11 cellular contexts compared by ENCODE assay signal in the genomic region with DNA sequence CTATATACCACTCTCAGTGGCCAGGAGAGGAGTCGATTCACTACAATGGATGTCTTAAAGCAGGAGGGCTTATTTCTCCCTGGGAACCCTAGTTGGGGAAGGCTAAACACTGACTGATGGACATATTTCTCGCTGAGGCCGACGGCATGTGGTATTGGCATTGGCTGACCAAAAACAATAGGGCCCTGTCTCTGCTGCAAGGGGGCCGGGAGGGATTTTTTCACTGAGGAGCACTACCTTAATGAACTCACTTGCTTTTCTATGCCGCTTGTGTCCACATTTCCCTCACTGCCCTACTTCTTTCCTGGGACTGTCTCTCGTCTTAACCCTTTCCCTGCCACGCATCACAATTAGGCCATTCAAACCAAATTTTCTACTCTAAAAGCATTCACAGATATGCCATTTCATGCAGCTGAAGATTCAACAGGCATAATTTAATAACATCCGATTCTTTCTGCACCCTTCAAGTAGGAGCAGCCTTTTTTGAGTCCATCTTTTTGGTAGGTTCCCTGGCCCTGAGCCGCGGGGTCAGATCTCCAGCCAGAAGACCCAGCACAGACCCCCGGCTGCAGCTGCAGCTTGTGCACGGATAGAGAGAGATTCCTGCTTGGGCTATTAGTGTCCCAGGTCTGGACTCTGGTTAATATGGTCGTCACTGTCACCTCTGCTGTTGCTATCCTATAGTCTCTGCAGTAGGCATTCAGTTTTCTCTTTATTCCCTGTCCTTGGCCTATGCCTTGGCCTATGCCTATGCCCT.
DNase-seq lines count a peak whose midpoint lies in the region; ATAC-seq, FAIRE-seq and TF ChIP-seq lines count a peak whose summit lies in the region.
"Had no signal": no experiment of that assay in that cellular context is flagged by ENCODE, and none has a peak within 500 bp of the region (broad histone marks: within the 10 kb centered on the region; RNA-seq: fewer than 3 reads in every experiment).

No MANE protein-coding gene starts in this region.

- no peak overlapping the region for H2BK12ac ChIP-seq in mesenchymal stem cell (ENCODE audit: low read length in 2 of 2)

- 82% methylated on average over 14 of the region's 14 CpGs for WGBS in mesenchymal stem cell

- H2BK15ac ChIP-seq in mesenchymal stem cell (ENCODE audit: low read depth, poor library complexity, severe bottlenecking): no peak overlapping the region

- POLR2A ChIA-PET in WTC11 (lab: Charles Lee): no interaction called here
- POLR2A ChIA-PET in activated CD4-positive, alpha-beta T cell treated with anti-CD3 and anti-CD28 coated beads for 36 hours (lab: Charles Lee): interaction anchor here (0.6 kb wide), 1 partner anchor 12 kb away, joined by 4 read pairs; no protein-coding TSS in a partner anchor

- no peaks in the 10 kb centered on the region for H3K27me3 ChIP-seq in fibroblast of lung (ENCODE audit: control insufficient read depth, insufficient read depth, low read length)
- no peaks in the 10 kb centered on the region for H3K27me3 ChIP-seq in mesenchymal stem cell (ENCODE audit: control insufficient read depth in 1 of 2, insufficient read depth in 1 of 2, low read length in 2 of 2)
- H3K27me3 ChIP-seq in skeletal muscle satellite cell (ENCODE audit: control insufficient read depth, insufficient read depth, low read length): no peaks in the 10 kb centered on the region
- H3K27me3 ChIP-seq: adrenal gland had no signal

- H3K23ac ChIP-seq in mesenchymal stem cell (ENCODE audit: low read length in 2 of 2): no peak overlapping the region

- CTCF ChIA-PET in WTC11 (lab: Charles Lee): interaction anchor here (1.0 to 3.2 kb wide), 4 partner anchors 12 to 344 kb away, joined by 3 to 15 read pairs (median 4); no protein-coding TSS in a partner anchor
- CTCF ChIA-PET in activated CD4-positive, alpha-beta T cell treated with anti-CD3 and anti-CD28 coated beads for 36 hours (lab: Charles Lee): interaction anchor here (12.3 kb wide), 1 partner anchor 12 kb away, joined by 94 read pairs; no protein-coding TSS in a partner anchor

- no peak overlapping the region; the same call in 1 of the 2 replicates for H3K27ac Mint-ChIP-seq in WTC11
- H3K27ac Mint-ChIP-seq in activated CD4-positive, alpha-beta T cell treated with anti-CD3 and anti-CD28 coated beads for 36 hours: no peak overlapping the region

- no peak overlapping the region for H2AK5ac ChIP-seq in mesenchymal stem cell (ENCODE audit: low read length, severe bottlenecking)

- H2BK5ac ChIP-seq in mesenchymal stem cell (ENCODE audit: low read depth, low read length, poor library complexity, severe bottlenecking): no peak overlapping the region

- H3K27me3 Mint-ChIP-seq in WTC11 (ENCODE audit: low read depth): no peaks in the 10 kb centered on the region
- H3K27me3 Mint-ChIP-seq in activated CD4-positive, alpha-beta T cell treated with anti-CD3 and anti-CD28 coated beads for 36 hours: no peaks in the 10 kb centered on the region
- H3K27me3 Mint-ChIP-seq: CD4-positive, CD25-positive, alpha-beta regulatory T cell had no signal

- intact Hi-C loops in activated CD4-positive, alpha-beta T cell treated with anti-CD3 and anti-CD28 coated beads for 36 hours (cut with DNase I, micrococcal nuclease): no loop called here

- no peak overlapping the region for H3K27ac ChIP-seq in fibroblast of lung (ENCODE audit: insufficient read depth, low read length)
- peak overlapping the region; percentile 43 for H3K27ac ChIP-seq in mesenchymal stem cell (ENCODE audit: low read length, poor library complexity, severe bottlenecking)

- peaks cover 17% of the 10 kb centered on the region for H3K79me2 ChIP-seq in fibroblast of lung (ENCODE audit: control insufficient read depth, insufficient read depth, low read length)

- H3K4me1 Mint-ChIP-seq in WTC11: peaks cover 36% of the 10 kb centered on the region
- H3K4me1 Mint-ChIP-seq in activated CD4-positive, alpha-beta T cell treated with anti-CD3 and anti-CD28 coated beads for 36 hours: peaks cover 42% of the 10 kb centered on the region

- H2BK120ac ChIP-seq in mesenchymal stem cell (ENCODE audit: low read depth, low read length): no peak overlapping the region

- no peaks in the 10 kb centered on the region for H4K20me1 ChIP-seq in fibroblast of lung (ENCODE audit: control insufficient read depth, extremely low read depth, insufficient read depth, low read length)

- FAIRE-seq in RCC 7860 (lab: Jason Lieb, UNC): no peak

- H4K8ac ChIP-seq in mesenchymal stem cell (ENCODE audit: low read length): no peak overlapping the region

- no peak overlapping the region for H3K4me3 Mint-ChIP-seq in WTC11
- no peak overlapping the region for H3K4me3 Mint-ChIP-seq in activated CD4-positive, alpha-beta T cell treated with anti-CD3 and anti-CD28 coated beads for 36 hours
- H3K4me3 Mint-ChIP-seq: CD4-positive, CD25-positive, alpha-beta regulatory T cell had no signal

- H3K36me3 Mint-ChIP-seq in WTC11: no peaks in the 10 kb centered on the region
- peaks cover 6% of the 10 kb centered on the region for H3K36me3 Mint-ChIP-seq in activated CD4-positive, alpha-beta T cell treated with anti-CD3 and anti-CD28 coated beads for 36 hours (ENCODE audit: low read depth)

- H2AFZ ChIP-seq in fibroblast of lung (ENCODE audit: low read length) (no peak overlapping the region), mesenchymal stem cell (ENCODE audit: low read depth, low read length) (no peak overlapping the region)

- H4K91ac ChIP-seq in mesenchymal stem cell (ENCODE audit: low read length): no peak overlapping the region

- H3K36me3 ChIP-seq in fibroblast of lung (ENCODE audit: control insufficient read depth, insufficient read depth, low read length): no peaks in the 10 kb centered on the region
- peaks cover 0 to 11% of the 10 kb centered on the region in 2 experiments for H3K36me3 ChIP-seq in mesenchymal stem cell (ENCODE audit: control insufficient read depth in 1 of 2, insufficient read depth in 2 of 2, low read depth in 1 of 2, low read length in 2 of 2)
- H3K36me3 ChIP-seq in skeletal muscle satellite cell (ENCODE audit: insufficient read depth, low read length): peaks cover 65% of the 10 kb centered on the region
- H3K36me3 ChIP-seq: adrenal gland had no signal

- H3K4ac ChIP-seq in mesenchymal stem cell (ENCODE audit: low read depth in 1 of 2, low read length in 2 of 2): no peak overlapping the region

- no peak overlapping the region for H3K14ac ChIP-seq in mesenchymal stem cell (ENCODE audit: low read length in 2 of 2)

- no peaks in the 10 kb centered on the region for H3K9me3 Mint-ChIP-seq in WTC11
- H3K9me3 Mint-ChIP-seq in activated CD4-positive, alpha-beta T cell treated with anti-CD3 and anti-CD28 coated beads for 36 hours (ENCODE audit: low read depth): no peaks in the 10 kb centered on the region

- H3K4me2 ChIP-seq in fibroblast of lung (ENCODE audit: extremely low read depth, insufficient read depth, low read length) (peak overlapping the region; percentile 33), mesenchymal stem cell (ENCODE audit: low read length, poor library complexity, severe bottlenecking) (no peak overlapping the region), skeletal muscle satellite cell (ENCODE audit: low read length) (peak overlapping the region; percentile 39)

- H3K4me1 ChIP-seq in fibroblast of lung (ENCODE audit: control insufficient read depth, extremely low read depth, insufficient read depth, low read length): no peaks in the 10 kb centered on the region
- H3K4me1 ChIP-seq in mesenchymal stem cell (ENCODE audit: control insufficient read depth, insufficient read depth, low read depth, low read length): peaks cover 14% of the 10 kb centered on the region
- peaks cover 62% of the 10 kb centered on the region for H3K4me1 ChIP-seq in skeletal muscle satellite cell (ENCODE audit: control insufficient read depth, insufficient read depth, low read length)

- H3K18ac ChIP-seq in mesenchymal stem cell (ENCODE audit: low read depth in 1 of 2, low read length in 2 of 2): no peak overlapping the region

- TF ChIP-seq CTCF in WTC11 (IDR thresholded peaks at IDR 0.05) (no peak), fibroblast of lung (conservative IDR thresholded peaks at IDR 0.05 in 1 of 2, IDR thresholded peaks at IDR 0.05 in 1 of 2; ENCODE audit: low read depth in 1 of 2, low read length in 2 of 2) (no peak)

- peaks cover 16% of the 10 kb centered on the region for H3K79me1 ChIP-seq in mesenchymal stem cell (replicated peaks; ENCODE audit: low read length, poor library complexity, severe bottlenecking)

- DNase-seq in WTC11 (ENCODE audit: low spot score): no peak
- DNase-seq in fibroblast of lung (ENCODE audit: low read depth in 2 of 2): no peak
- DNase-seq in mesenchymal stem cell: no peak
- no peak for DNase-seq in RCC 7860 (ENCODE audit: low spot score)
- no peak for DNase-seq in NCI-H1694 treated with DMSO at 0.1 percent for 48 hours (lab: John Stamatoyannopoulos, UW)
- DNase-seq in NCI-H2171 treated with DMSO at 0.1 percent for 48 hours (lab: John Stamatoyannopoulos, UW): no peak
- DNase-seq in activated CD4-positive, alpha-beta T cell treated with anti-CD3 and anti-CD28 coated beads for 36 hours: no peak
- DNase-seq: adrenal gland; CD4-positive, CD25-positive, alpha-beta regulatory T cell; NCI-H2081 treated with DMSO at 0.1 percent for 48 hours had no signal

- peak; percentile 27 for ATAC-seq in WTC11
- ATAC-seq in activated CD4-positive, alpha-beta T cell treated with anti-CD3 and anti-CD28 coated beads for 36 hours: no peak

- no peaks in the 10 kb centered on the region for H3K9me3 ChIP-seq in fibroblast of lung (ENCODE audit: control insufficient read depth, insufficient read depth, low read depth, low read length)
- H3K9me3 ChIP-seq in mesenchymal stem cell (ENCODE audit: control insufficient read depth, low read length): no peaks in the 10 kb centered on the region
- no peaks in the 10 kb centered on the region for H3K9me3 ChIP-seq in skeletal muscle satellite cell (replicated peaks; ENCODE audit: low read length)
- H3K9me3 ChIP-seq: adrenal gland had no signal

- H3K9ac ChIP-seq in fibroblast of lung (ENCODE audit: insufficient read depth, low read length): no peak overlapping the region
- H3K9ac ChIP-seq in mesenchymal stem cell (ENCODE audit: low read length): peak overlapping the region; percentile 48
- peak overlapping the region; percentile 24 for H3K9ac ChIP-seq in skeletal muscle satellite cell (ENCODE audit: low read depth, low read length)

- no peak overlapping the region for H3K4me3 ChIP-seq in fibroblast of lung (replicated peaks in 1 of 4; ENCODE audit: control extremely low read depth in 1 of 4, insufficient read depth in 1 of 4, low read depth in 3 of 4, low read length in 4 of 4)
- H3K4me3 ChIP-seq in mesenchymal stem cell (ENCODE audit: insufficient read depth in 1 of 2, low read depth in 1 of 2, low read length in 2 of 2): no peak overlapping the region
- no peak overlapping the region for H3K4me3 ChIP-seq in skeletal muscle satellite cell (ENCODE audit: low read length)
- H3K4me3 ChIP-seq: adrenal gland had no signal

TF ChIP-seq in WTC11, 78 proteins besides CTCF, POLR2A, EP300 and RAD21 (continues in another document):
- TF ChIP-seq, protein P1, sequence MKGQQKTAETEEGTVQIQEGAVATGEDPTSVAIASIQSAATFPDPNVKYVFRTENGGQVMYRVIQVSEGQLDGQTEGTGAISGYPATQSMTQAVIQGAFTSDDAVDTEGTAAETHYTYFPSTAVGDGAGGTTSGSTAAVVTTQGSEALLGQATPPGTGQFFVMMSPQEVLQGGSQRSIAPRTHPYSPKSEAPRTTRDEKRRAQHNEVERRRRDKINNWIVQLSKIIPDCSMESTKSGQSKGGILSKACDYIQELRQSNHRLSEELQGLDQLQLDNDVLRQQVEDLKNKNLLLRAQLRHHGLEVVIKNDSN (CRISPR knock-in tag; IDR thresholded peaks at IDR 0.05): no peak
